In genomic region chr16:30355144-30355953, GRCh38 we compare ENCODE assay signal across 8 cellular contexts. TPM values are rescaled to one million over a fixed set of nuclear protein-coding genes. Genes with fewer than 3 reads are reported as not detected.
A peak's percentile ranks its signal among the peaks of the same experiment; 100 is the strongest.
DNase-seq lines count a peak whose midpoint lies in the region; ATAC-seq and TF ChIP-seq lines count a peak whose summit lies in the region.

CD2BP2 (minus strand) TSS chr16:30355308; CDS start chr16:30354681, 627 bp downstream.

- H3K36me3 ChIP-seq in mesodermal cell (ENCODE audit: control insufficient read depth, insufficient read depth, low read length): peaks cover 72% of the 10 kb centered on the region

- H3K27ac ChIP-seq in mesodermal cell (ENCODE audit: low read depth, low read length, severe bottlenecking): peak within 1 kb of the TSS; percentile 100

- peak; percentile 42 for ATAC-seq in GM21423 (IDR thresholded peaks at IDR 0.05; ENCODE audit: unreplicated experiment)

- H3K9me3 Mint-ChIP-seq in endothelial cell (ENCODE audit: unreplicated experiment): no peaks in the 10 kb centered on the region

- peak within 1 kb of the TSS; percentile 94 for H3K4me3 ChIP-seq in mesodermal cell (ENCODE audit: extremely low read depth, insufficient read depth, low read length, poor library complexity, severe bottlenecking)

- peaks cover 34% of the 10 kb centered on the region for H3K27me3 Mint-ChIP-seq in endothelial cell (ENCODE audit: unreplicated experiment)

- WGBS in mesodermal cell (ENCODE audit: insufficient coverage in 2 of 2), 2 experiments: 0% methylated on average over 29 to 38 of the region's 45 CpGs

- H3K36me3 Mint-ChIP-seq in endothelial cell (ENCODE audit: low read depth, unreplicated experiment): peaks cover 31% of the 10 kb centered on the region

- TF ChIP-seq CTCF in endothelial cell (IDR thresholded peaks at IDR 0.05; ENCODE audit: unreplicated experiment): no peak

- H3K4me3 Mint-ChIP-seq in endothelial cell (ENCODE audit: unreplicated experiment): peak within 1 kb of the TSS; percentile 99

- peaks cover 25% of the 10 kb centered on the region for H3K4me1 Mint-ChIP-seq in endothelial cell (ENCODE audit: unreplicated experiment)

- H3K4me1 ChIP-seq in mesodermal cell (ENCODE audit: control insufficient read depth, insufficient read depth, low read length, poor library complexity, severe bottlenecking): peaks cover 13% of the 10 kb centered on the region

- no peaks in the 10 kb centered on the region for H3K9me3 ChIP-seq in mesodermal cell (ENCODE audit: control insufficient read depth, low read length)

- H3K27ac Mint-ChIP-seq in endothelial cell (ENCODE audit: unreplicated experiment): peak within 1 kb of the TSS; percentile 99

- DNase-seq in COLO829 (ENCODE audit: low spot score) (peak; percentile 95), HuH-7.5 (ENCODE audit: low spot score) (peak; percentile 90), OCI-M1 (lab: John Stamatoyannopoulos, UW) (peak; percentile 99), activated T-cell treated with anti-CD3 and anti-CD28 coated beads for 1 hour (ENCODE audit: low read depth) (peak; percentile 76), endothelial cell (ENCODE audit: low spot score) (peak; percentile 87)
- peak; percentile 75 for DNase-seq in stimulated activated CD8-positive, alpha-beta memory T cell treated with anti-CD3 and anti-CD28 coated beads, Interleukin-15, amount 100 ng/mL, for 24 hours (ENCODE audit: low read depth)

RNA-seq across cellular contexts. Expression of gene CD2BP2, which starts in this region (rescaled TPM):
- total RNA-seq in endothelial cell (ENCODE audit: unreplicated experiment): 77.2 TPM
- polyA plus RNA-seq in mesodermal cell (2013, experiment 1 of 2): 30.5 TPM
- polyA plus RNA-seq in mesodermal cell (2013, experiment 2 of 2): 32.0 TPM

Comparison
In these comparisons a context has a peak if more than half of its experiments do, and no peak if none do; other contexts are left out.
1. Peak in every context shown above with its lines: DNase-seq, ATAC-seq, H3K4me3 ChIP-seq and H3K27ac ChIP-seq.